In genomic region chr1:155273134-155273982, GRCh38 we compare ENCODE assay signal across 1 cellular context.
TF ChIP-seq lines count a peak whose summit lies in the region.

Gene CLK2 (minus strand): TSS chr1:155273504. CDS start chr1:155270977, 2,527 bp downstream.

TF ChIP-seq in K562, 482 proteins besides CTCF, POLR2A, EP300 and RAD21 (continued from another document and continues in another):
- TF ChIP-seq SFPQ (IDR thresholded peaks at IDR 0.05; ENCODE audit: low read depth, low read length), result no peak
- no peak for TF ChIP-seq RNF2 (IDR thresholded peaks at IDR 0.05)
- TF ChIP-seq PURB (CRISPR knock-in tag; IDR thresholded peaks at IDR 0.05; ENCODE audit: low read depth), result no peak
- no peak for TF ChIP-seq NFYB (IDR thresholded peaks at IDR 0.05; ENCODE audit: extremely low read depth, insufficient read length)
- TF ChIP-seq NFIC (IDR thresholded peaks at IDR 0.05), result peak; percentile 96
- peak; percentile 85 to 87 for TF ChIP-seq NRF1 (conservative IDR thresholded peaks at IDR 0.05 in 1 of 2, IDR thresholded peaks at IDR 0.05 in 1 of 2)
- no peak for TF ChIP-seq SRSF3 (IDR thresholded peaks at IDR 0.05; ENCODE audit: insufficient read depth, low read length)
- peak; percentile 29; the same call in 1 of the 2 replicates for TF ChIP-seq NR2C2 (CRISPR knock-in tag; IDR thresholded peaks at IDR 0.05)
- TF ChIP-seq NR2C2 (tag; IDR thresholded peaks at IDR 0.05), result peak; percentile 76
- TF ChIP-seq MEF2A (IDR thresholded peaks at IDR 0.05; ENCODE audit: control insufficient read depth, low read depth, low read length), result no peak
- peak; percentile 76 for TF ChIP-seq ZNF592 (IDR thresholded peaks at IDR 0.05)
- TF ChIP-seq CGGBP1 (CRISPR knock-in tag; IDR thresholded peaks at IDR 0.05), result no peak
- TF ChIP-seq SNRNP70 (optimal IDR thresholded peaks at IDR 0.05; ENCODE audit: low read depth, low read length), result no peak
- 0 out of 2 replicates have a peak, but pooled peaks have one; percentile 50 for TF ChIP-seq ZNF175 (CRISPR knock-in tag; IDR thresholded peaks at IDR 0.05; ENCODE audit: low read depth)
- no peak for TF ChIP-seq PHF21A (IDR thresholded peaks at IDR 0.05; ENCODE audit: borderline replicate concordance, low read depth)
- TF ChIP-seq KAT2B (IDR thresholded peaks at IDR 0.05; ENCODE audit: low read depth, low read length), result no peak
- no peak for TF ChIP-seq GTF2B (IDR thresholded peaks at IDR 0.05; ENCODE audit: extremely low read depth, insufficient read length)
- no peak for TF ChIP-seq U2AF2 (optimal IDR thresholded peaks at IDR 0.05; ENCODE audit: low read depth, low read length)
- TF ChIP-seq RBM15 (IDR thresholded peaks at IDR 0.05; ENCODE audit: insufficient read depth, low read length), result no peak
- TF ChIP-seq KDM2B (CRISPR knock-in tag; IDR thresholded peaks at IDR 0.05), result no peak
- 0 out of 2 replicates have a peak, but pooled peaks have one; percentile 21 for TF ChIP-seq ZNF384 (IDR thresholded peaks at IDR 0.05; ENCODE audit: low read depth, low read length)
- TF ChIP-seq PKNOX1 (IDR thresholded peaks at IDR 0.05), result peak; percentile 89
- TF ChIP-seq SMARCC2 (IDR thresholded peaks at IDR 0.05; ENCODE audit: low read depth), result 0 out of 2 replicates have a peak, but pooled peaks have one; percentile 37
- TF ChIP-seq FOXK1 (CRISPR knock-in tag; IDR thresholded peaks at IDR 0.05; ENCODE audit: borderline replicate concordance), result no peak
- TF ChIP-seq RUNX1 (IDR thresholded peaks at IDR 0.05; ENCODE audit: low read depth), result no peak
- TF ChIP-seq BRD4 (IDR thresholded peaks at IDR 0.05), result no peak; the same call in 1 of the 2 replicates
- 0 out of 2 replicates have a peak, but pooled peaks have one; percentile 37 for TF ChIP-seq HMGXB4 (CRISPR knock-in tag; IDR thresholded peaks at IDR 0.05)
- peak; percentile 94 for TF ChIP-seq USF2 (CRISPR knock-in tag; IDR thresholded peaks at IDR 0.05)
- no peak for TF ChIP-seq ZC3H11A (IDR thresholded peaks at IDR 0.05; ENCODE audit: low read depth, low read length)
- TF ChIP-seq TCF15 (CRISPR knock-in tag; IDR thresholded peaks at IDR 0.05), result no peak
- TF ChIP-seq SNIP1 (IDR thresholded peaks at IDR 0.05; ENCODE audit: low read depth), result no peak
- TF ChIP-seq NR3C1 (CRISPR knock-in tag; IDR thresholded peaks at IDR 0.05), result no peak
- TF ChIP-seq TRIM25 (IDR thresholded peaks at IDR 0.05; ENCODE audit: borderline replicate concordance), result peak; percentile 84; the same call in 1 of the 2 replicates
- peak; percentile 98 for TF ChIP-seq L3MBTL2 (IDR thresholded peaks at IDR 0.05)
- no peak for TF ChIP-seq ZNF274 (IDR thresholded peaks at IDR 0.05; ENCODE audit: borderline replicate concordance, low read depth, low read length)
- TF ChIP-seq RHOXF2B (CRISPR knock-in tag; conservative IDR thresholded peaks at IDR 0.05), result no peak
- no peak; the same call in 1 of the 2 replicates for TF ChIP-seq NFE2 (IDR thresholded peaks at IDR 0.05; ENCODE audit: low read depth)
- TF ChIP-seq FOXJ2 (tag; IDR thresholded peaks at IDR 0.05), result no peak
- TF ChIP-seq ZNF436 (CRISPR knock-in tag; IDR thresholded peaks at IDR 0.05), result no peak
- no peak for TF ChIP-seq MTA2 (IDR thresholded peaks at IDR 0.05; ENCODE audit: low read depth)
- TF ChIP-seq XRCC3 (IDR thresholded peaks at IDR 0.05), result no peak
- TF ChIP-seq DNMT1 (IDR thresholded peaks at IDR 0.05), result no peak
- no peak for TF ChIP-seq NONO (IDR thresholded peaks at IDR 0.05; ENCODE audit: low read depth in 2 of 2, low read length in 1 of 2)
- TF ChIP-seq RBM17 (IDR thresholded peaks at IDR 0.05; ENCODE audit: borderline replicate concordance, low read depth, low read length), result no peak
- TF ChIP-seq KLF10 (CRISPR knock-in tag; IDR thresholded peaks at IDR 0.05), result no peak
- no peak for TF ChIP-seq CBX1 (IDR thresholded peaks at IDR 0.05; ENCODE audit: low read depth)
- TF ChIP-seq POLR3A (IDR thresholded peaks at IDR 0.05; ENCODE audit: borderline replicate concordance, extremely low read depth, insufficient read depth, insufficient read length), result no peak
- no peak for TF ChIP-seq TEAD2 (tag; IDR thresholded peaks at IDR 0.05)
- no peak for TF ChIP-seq MCM5 (IDR thresholded peaks at IDR 0.05; ENCODE audit: low read depth)
